Comparison of ENCODE assay signal across 10 cellular contexts in the genomic region with DNA sequence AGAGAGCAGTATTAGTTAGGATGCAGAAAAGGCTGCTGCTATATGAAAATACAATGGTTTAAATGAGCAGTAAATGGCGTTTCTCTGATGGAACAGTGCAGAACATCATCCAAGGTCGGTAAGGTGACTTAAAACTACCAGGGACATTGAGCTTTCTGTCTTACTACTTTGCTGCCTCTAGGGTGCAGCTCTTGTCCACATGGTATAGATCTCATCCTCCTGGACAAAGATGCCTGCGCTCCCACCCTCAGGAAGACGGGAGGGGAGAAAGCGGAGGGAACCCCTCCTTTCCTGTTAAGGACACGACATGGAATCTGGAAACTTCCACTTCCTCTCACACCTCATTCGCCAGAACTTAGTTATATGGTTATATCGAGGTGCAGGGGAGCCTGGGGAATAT.
DNase-seq lines count a peak whose midpoint lies in the region; ATAC-seq, FAIRE-seq and TF ChIP-seq lines count a peak whose summit lies in the region.
"Had no signal": no experiment of that assay in that cellular context is flagged by ENCODE, and none has a peak within 500 bp of the region (broad histone marks: within the 10 kb centered on the region; RNA-seq: fewer than 3 reads in every experiment).

No MANE protein-coding gene starts in this region.

- no peak overlapping the region for H2AFZ ChIP-seq in hepatocyte

- no peak overlapping the region for H3K4me3 ChIP-seq in hepatocyte
- H3K4me3 ChIP-seq: BLaER1 had no signal

- H3K27ac ChIP-seq in hepatocyte: no peak overlapping the region
- H3K27ac ChIP-seq: BLaER1 had no signal

- no peaks in the 10 kb centered on the region for H3K9me2 ChIP-seq in hepatocyte (replicated peaks; ENCODE audit: insufficient read depth)

- no peak for TF ChIP-seq POLR2A in H54 (IDR thresholded peaks at IDR 0.05; ENCODE audit: low read depth, low read length)

- WGBS in hepatocyte (ENCODE audit: low lambda C conversion rate, missing lambda C conversion rate): 67% methylated on average over 8 of the region's 8 CpGs

- no peaks in the 10 kb centered on the region for H3K27me3 ChIP-seq in hepatocyte
- H3K27me3 ChIP-seq: BLaER1 had no signal

- peak; percentile 33 for TF ChIP-seq CTCF in hepatocyte (IDR thresholded peaks at IDR 0.05; ENCODE audit: poor library complexity)

- peak; percentile 28 for DNase-seq in Right ventricle myocardium inferior (ENCODE audit: missing footprints)
- no peak for DNase-seq in cardiac septum (ENCODE audit: low spot score)
- DNase-seq in SK-N-DZ (ENCODE audit: low spot score): peak; percentile 88
- DNase-seq in hepatocyte (ENCODE audit: low spot score): peak; percentile 13
- DNase-seq in HK-2 (ENCODE audit: unreplicated experiment): no peak
- no peak for DNase-seq in activated gamma-delta T cell (lab: John Stamatoyannopoulos, UW)
- DNase-seq in activated CD8-positive, alpha-beta memory T cell treated with anti-CD3 and anti-CD28 coated beads for 24 hours: no peak
- DNase-seq in H54 (ENCODE audit: insufficient read length, low spot score): no peak
- DNase-seq: NCI-H187 treated with DMSO at 0.1 percent for 48 hours had no signal

- no peaks in the 10 kb centered on the region for H3K4me1 ChIP-seq in hepatocyte (ENCODE audit: insufficient read depth)
- H3K4me1 ChIP-seq: BLaER1 had no signal

- H3K79me2 ChIP-seq in hepatocyte: no peaks in the 10 kb centered on the region

- H3K36me3 ChIP-seq in hepatocyte (replicated peaks; ENCODE audit: insufficient read depth, low read depth): no peaks in the 10 kb centered on the region
- H3K36me3 ChIP-seq: BLaER1 had no signal

- ATAC-seq in Right ventricle myocardium inferior: peak; percentile 69

- H4K20me1 ChIP-seq in hepatocyte (ENCODE audit: insufficient read depth, poor library complexity, severe bottlenecking): no peaks in the 10 kb centered on the region
- H4K20me1 ChIP-seq: BLaER1 had no signal

- H3K9me3 ChIP-seq in hepatocyte (ENCODE audit: low read depth): no peaks in the 10 kb centered on the region
- H3K9me3 ChIP-seq: BLaER1 had no signal

- FAIRE-seq in H54 (lab: Jason Lieb, UNC): no peak

- intact Hi-C loops in Right ventricle myocardium inferior (cut with DNase I) (no loop called here), cardiac septum (cut with DNase I) (loop anchor here (5.0 kb wide), 1 partner anchor 225 kb away; a partner anchor contains a TSS)

- H3K4me2 ChIP-seq in hepatocyte: no peak overlapping the region
- H3K4me2 ChIP-seq: BLaER1 had no signal

Comparison
In these comparisons a context has a peak if more than half of its experiments do, and no peak if none do; other contexts are left out.
1. DNase-seq: peak in Right ventricle myocardium inferior (single experiment), SK-N-DZ (single experiment) and hepatocyte (single experiment); none in cardiac septum (single experiment), HK-2 (single experiment), activated gamma-delta T cell (single experiment), activated CD8-positive, alpha-beta memory T cell treated with anti-CD3 and anti-CD28 coated beads for 24 hours (single experiment) and H54 (single experiment).